In the genomic region with DNA sequence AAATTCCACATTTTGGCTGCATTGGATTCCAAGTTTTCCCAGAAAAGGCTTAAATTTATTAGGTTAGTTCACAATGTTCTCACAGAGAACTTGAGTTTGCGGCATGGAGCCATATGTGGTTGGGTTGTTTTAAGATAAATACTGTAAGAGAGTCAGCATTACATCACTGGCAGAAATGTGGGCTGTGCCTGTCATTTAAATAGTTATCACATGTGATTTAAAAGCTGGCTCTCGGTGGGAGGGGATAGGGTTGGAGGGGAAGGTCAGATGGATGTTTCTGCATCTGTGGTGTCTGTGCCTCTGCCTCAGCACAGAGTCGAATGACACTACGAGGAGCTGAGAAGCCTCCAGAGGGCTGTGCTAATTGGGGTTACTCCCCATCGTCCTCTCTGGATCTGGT, we compare ENCODE assay signal across 1 cellular context.
TF ChIP-seq lines count a peak whose summit lies in the region.

No MANE protein-coding gene starts in this region.

TF ChIP-seq in H1, 55 proteins besides CTCF, POLR2A, EP300 and RAD21 (continued from another document):
- TF ChIP-seq, protein P1, sequence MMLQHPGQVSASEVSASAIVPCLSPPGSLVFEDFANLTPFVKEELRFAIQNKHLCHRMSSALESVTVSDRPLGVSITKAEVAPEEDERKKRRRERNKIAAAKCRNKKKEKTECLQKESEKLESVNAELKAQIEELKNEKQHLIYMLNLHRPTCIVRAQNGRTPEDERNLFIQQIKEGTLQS (IDR thresholded peaks at IDR 0.05; ENCODE audit: insufficient read depth, low read depth, low read length): no peak
- TF ChIP-seq EZH2 (IDR thresholded peaks at IDR 0.05; ENCODE audit: low read depth, low read length, severe bottlenecking) (no peak), CREB1 (IDR thresholded peaks at IDR 0.05) (no peak), KDM1A (IDR thresholded peaks at IDR 0.05; ENCODE audit: borderline replicate concordance, low read length) (no peak), SP2 (IDR thresholded peaks at IDR 0.05; ENCODE audit: low read length) (no peak), CEBPB (IDR thresholded peaks at IDR 0.05; ENCODE audit: low read depth, low read length) (no peak)
